Comparison of ENCODE assay signal across 10 cellular contexts in the genomic region with DNA sequence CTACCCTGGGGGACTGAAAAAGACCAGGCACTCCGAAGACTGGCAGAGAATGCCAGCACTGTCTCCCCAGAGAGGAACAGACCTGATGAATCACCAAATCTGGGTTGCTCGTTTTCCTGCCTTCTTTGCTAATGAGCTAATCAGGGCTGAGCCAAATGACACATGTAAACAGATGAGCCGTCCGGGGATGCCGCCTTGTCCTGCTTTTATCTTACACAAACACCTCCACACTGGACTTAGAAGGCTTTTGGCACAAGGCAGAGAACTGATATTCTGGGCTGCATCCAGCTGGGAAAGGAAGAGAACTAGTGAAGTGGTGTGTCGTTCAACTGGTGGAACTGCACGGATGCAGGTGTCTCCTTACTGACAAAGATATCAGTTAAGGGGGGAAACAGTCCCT.
DNase-seq lines count a peak whose midpoint lies in the region; ATAC-seq and TF ChIP-seq lines count a peak whose summit lies in the region.
"Had no signal": no experiment of that assay in that cellular context is flagged by ENCODE, and none has a peak within 500 bp of the region (broad histone marks: within the 10 kb centered on the region; RNA-seq: fewer than 3 reads in every experiment).

No MANE protein-coding gene starts in this region.

- no peak for ATAC-seq in naive thymus-derived CD4-positive, alpha-beta T cell
- ATAC-seq: activated T-helper 17 cell treated with anti-CD3 and anti-CD28 coated beads, Interleukin-2, amount 50 U/mL, for 72 hours had no signal

- peaks cover 7% of the 10 kb centered on the region for H3K9me3 Mint-ChIP-seq in chondrocyte (ENCODE audit: low read depth)
- H3K9me3 Mint-ChIP-seq in mesothelial cell of epicardium: peaks cover 8% of the 10 kb centered on the region
- H3K9me3 Mint-ChIP-seq in naive thymus-derived CD4-positive, alpha-beta T cell: peaks cover 0 to 8% (median 2%) of the 10 kb centered on the region in 11 donors
- H3K9me3 Mint-ChIP-seq: activated T-helper 17 cell treated with anti-CD3 and anti-CD28 coated beads, Interleukin-2, amount 50 U/mL, for 72 hours had no signal

- intact Hi-C loops in naive thymus-derived CD4-positive, alpha-beta T cell (cut with micrococcal nuclease): no loop called here

- no peaks in the 10 kb centered on the region for H3K27me3 Mint-ChIP-seq in chondrocyte (ENCODE audit: low read depth)
- no peaks in the 10 kb centered on the region for H3K27me3 Mint-ChIP-seq in mesothelial cell of epicardium (ENCODE audit: low read depth)
- peaks cover 7 to 25% (median 12%) of the 10 kb centered on the region in 5 donors for H3K27me3 Mint-ChIP-seq in naive thymus-derived CD4-positive, alpha-beta T cell

- H3K27me3 ChIP-seq in BLaER1 treated with 17β-estradiol and CSF1 and Interleukin-3, amounts not matched to agents 10 nM and 100 nM: no peaks in the 10 kb centered on the region
- H3K27me3 ChIP-seq in naive thymus-derived CD4-positive, alpha-beta T cell (ENCODE audit: control insufficient read depth in 2 of 2, insufficient read depth in 2 of 2, low read length in 2 of 2): no peaks in the 10 kb centered on the region

- CTCF ChIA-PET in naive thymus-derived CD4-positive, alpha-beta T cell (lab: Charles Lee): no interaction called here

- H3K4me3 Mint-ChIP-seq in chondrocyte (ENCODE audit: unreplicated experiment) (peak overlapping the region; percentile 33), mesothelial cell of epicardium (no peak overlapping the region)
- H3K4me3 Mint-ChIP-seq in naive thymus-derived CD4-positive, alpha-beta T cell: no peak overlapping the region
- H3K4me3 Mint-ChIP-seq: activated T-helper 17 cell treated with anti-CD3 and anti-CD28 coated beads, Interleukin-2, amount 50 U/mL, for 72 hours had no signal

- POLR2A ChIA-PET in naive thymus-derived CD4-positive, alpha-beta T cell (lab: Charles Lee): no interaction called here

- H3K4me2 ChIP-seq in BLaER1 treated with 17β-estradiol and CSF1 and Interleukin-3, amounts not matched to agents 10 nM and 100 nM: peak overlapping the region; percentile 35 to 61 (median 54); a peak in 21 of 22 replicates

- H3K36me3 Mint-ChIP-seq in chondrocyte (ENCODE audit: low read depth) (no peaks in the 10 kb centered on the region), mesothelial cell of epicardium (no peaks in the 10 kb centered on the region)
- H3K36me3 Mint-ChIP-seq in naive thymus-derived CD4-positive, alpha-beta T cell: no peaks in the 10 kb centered on the region

- H3K4me1 Mint-ChIP-seq in chondrocyte (ENCODE audit: low read depth) (peaks cover 13% of the 10 kb centered on the region), mesothelial cell of epicardium (peaks cover 23% of the 10 kb centered on the region)
- H3K4me1 Mint-ChIP-seq in naive thymus-derived CD4-positive, alpha-beta T cell: no peaks in the 10 kb centered on the region
- H3K4me1 Mint-ChIP-seq: activated T-helper 17 cell treated with anti-CD3 and anti-CD28 coated beads, Interleukin-2, amount 50 U/mL, for 72 hours had no signal

- H3K4me3 ChIP-seq in BLaER1 treated with 17β-estradiol and CSF1 and Interleukin-3, amounts not matched to agents 10 nM and 100 nM: no peak overlapping the region
- no peak overlapping the region for H3K4me3 ChIP-seq in naive thymus-derived CD4-positive, alpha-beta T cell (ENCODE audit: low read length)
- H3K4me3 ChIP-seq in coronary artery: no peak overlapping the region

- no peak overlapping the region for H3K27ac ChIP-seq in BLaER1 treated with 17β-estradiol and CSF1 and Interleukin-3, amounts not matched to agents 10 nM and 100 nM
- no peak overlapping the region for H3K27ac ChIP-seq in naive thymus-derived CD4-positive, alpha-beta T cell (ENCODE audit: low read depth, low read length)
- no peak overlapping the region for H3K27ac ChIP-seq in coronary artery

- H3K9ac ChIP-seq in BLaER1 treated with 17β-estradiol and CSF1 and Interleukin-3, amounts not matched to agents 10 nM and 100 nM: peak overlapping the region in 1 of 11 experiments; percentile 2; a peak in 1 of 22 replicates

- H3K4me1 ChIP-seq in BLaER1 treated with 17β-estradiol and CSF1 and Interleukin-3, amounts not matched to agents 10 nM and 100 nM: peaks cover 8 to 15% (median 12%) of the 10 kb centered on the region in 10 experiments; a peak in 19 of 20 replicates
- no peaks in the 10 kb centered on the region for H3K4me1 ChIP-seq in naive thymus-derived CD4-positive, alpha-beta T cell (ENCODE audit: control insufficient read depth in 2 of 2, insufficient read depth in 2 of 2, low read length in 2 of 2)

- peaks cover 0 to 10% (median 0%) of the 10 kb centered on the region in 11 experiments; a peak in 3 of 22 replicates for H3K9me3 ChIP-seq in BLaER1 treated with 17β-estradiol and CSF1 and Interleukin-3, amounts not matched to agents 10 nM and 100 nM (replicated peaks in 1 of 11)
- no peaks in the 10 kb centered on the region for H3K9me3 ChIP-seq in naive thymus-derived CD4-positive, alpha-beta T cell (ENCODE audit: control insufficient read depth in 2 of 3, low read length in 3 of 3)

- H3K27ac Mint-ChIP-seq in chondrocyte (ENCODE audit: unreplicated experiment) (peak overlapping the region; percentile 1), mesothelial cell of epicardium (peak overlapping the region; percentile 15)
- no peak overlapping the region for H3K27ac Mint-ChIP-seq in naive thymus-derived CD4-positive, alpha-beta T cell
- H3K27ac Mint-ChIP-seq: activated T-helper 17 cell treated with anti-CD3 and anti-CD28 coated beads, Interleukin-2, amount 50 U/mL, for 72 hours had no signal

- no peaks in the 10 kb centered on the region for H3K36me3 ChIP-seq in BLaER1 treated with 17β-estradiol and CSF1 and Interleukin-3, amounts not matched to agents 10 nM and 100 nM
- H3K36me3 ChIP-seq in naive thymus-derived CD4-positive, alpha-beta T cell (ENCODE audit: control insufficient read depth in 2 of 3, insufficient read depth in 3 of 3, low read length in 3 of 3): no peaks in the 10 kb centered on the region

- DNase-seq in NCI-H1092 treated with DMSO at 0.1 percent for 48 hours (lab: John Stamatoyannopoulos, UW) (peak; percentile 10), chondrocyte (ENCODE audit: low spot score) (no peak), mesothelial cell of epicardium (ENCODE audit: low spot score in 2 of 2, unreplicated experiment in 2 of 2) (no peak), COLO668 (lab: John Stamatoyannopoulos, UW; ENCODE audit: unreplicated experiment) (no peak), NCI-H2171 treated with DMSO at 0.1 percent for 48 hours (lab: John Stamatoyannopoulos, UW) (no peak), coronary artery (ENCODE audit: low spot score) (no peak)
- no peak for DNase-seq in naive thymus-derived CD4-positive, alpha-beta T cell
- DNase-seq: DMS53 had no signal

- TF ChIP-seq CTCF in chondrocyte (IDR thresholded peaks at IDR 0.05) (no peak), mesothelial cell of epicardium (IDR thresholded peaks at IDR 0.05; ENCODE audit: unreplicated experiment) (no peak), coronary artery (IDR thresholded peaks at IDR 0.05) (no peak)

- H4K20me1 ChIP-seq in BLaER1 treated with 17β-estradiol and CSF1 and Interleukin-3, amounts not matched to agents 10 nM and 100 nM: no peaks in the 10 kb centered on the region

Comparison
In these comparisons a context has a peak if more than half of its experiments do, and no peak if none do; other contexts are left out.
1. H3K27ac Mint-ChIP-seq: peak in chondrocyte (single experiment) and mesothelial cell of epicardium (single experiment); none in naive thymus-derived CD4-positive, alpha-beta T cell (0 of 9).